Comparison of ENCODE assay signal across 7 cellular contexts in the genomic region with DNA sequence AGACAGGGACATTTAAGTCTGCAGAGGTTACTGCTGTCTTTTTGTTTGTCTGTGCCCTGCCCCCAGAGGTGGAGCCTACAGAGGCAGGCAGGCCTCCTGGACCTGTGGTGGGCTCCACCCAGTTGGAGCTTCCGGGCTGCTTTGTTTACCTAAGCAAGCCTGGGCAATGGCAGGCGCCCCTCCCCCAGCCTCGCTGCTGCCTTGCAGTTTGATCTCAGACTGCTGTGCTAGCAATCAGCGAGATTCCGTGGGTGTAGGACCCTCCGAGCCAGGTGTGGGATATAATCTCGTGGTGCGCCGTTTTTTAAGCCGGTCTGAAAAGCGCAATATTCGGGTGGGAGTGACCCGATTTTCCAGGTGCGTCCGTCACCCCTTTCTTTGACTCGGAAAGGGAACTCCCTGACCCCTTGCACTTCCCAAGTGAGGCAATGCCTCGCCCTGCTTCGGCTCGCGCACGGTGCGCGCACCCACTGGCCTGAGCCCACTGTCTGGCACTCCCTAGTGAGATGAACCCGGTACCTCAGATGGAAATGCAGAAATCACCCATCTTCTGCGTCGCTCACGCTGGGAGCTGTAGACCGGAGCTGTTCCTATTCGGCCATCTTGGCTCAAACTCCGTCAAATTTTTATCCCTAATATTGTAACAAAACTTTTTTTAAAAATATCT.
A peak's percentile ranks its signal among the peaks of the same experiment; 100 is the strongest.
DNase-seq lines count a peak whose midpoint lies in the region; ATAC-seq and TF ChIP-seq lines count a peak whose summit lies in the region.
"Not testable (repeated sequence)": the region's sequence is repeated elsewhere in the genome, so short reads cannot be mapped to it uniquely, and the experiment has no call there.

No MANE protein-coding gene starts in this region.

- H3K4me3 Mint-ChIP-seq in GM23338 = not testable (repeated sequence)
- H3K4me3 Mint-ChIP-seq in glutamatergic neuron (ENCODE audit: unreplicated experiment) (peak overlapping the region; percentile 69), neural crest cell (peak overlapping the region; percentile 83)

- TF ChIP-seq CTCF in 22Rv1 (IDR thresholded peaks at IDR 0.05); GM23338 (conservative IDR thresholded peaks at IDR 0.05; ENCODE audit: low read depth in 2 of 2); glutamatergic neuron (IDR thresholded peaks at IDR 0.05; ENCODE audit: partially characterized antibody, unreplicated experiment); neural crest cell (conservative IDR thresholded peaks at IDR 0.05): not testable (repeated sequence)

- not testable (repeated sequence) for H3K4me1 ChIP-seq in GM23338 (ENCODE audit: insufficient read depth); HUES6 (ENCODE audit: control insufficient read depth, insufficient read depth, low read length); NT2/D1 (ENCODE audit: insufficient read depth, insufficient read length)

- not testable (repeated sequence) for H3K9ac ChIP-seq in HUES6 (ENCODE audit: low read length); NT2/D1 (ENCODE audit: insufficient read length, low read depth)

- peak overlapping the region; percentile 52 for H3K4me3 ChIP-seq in GM23338
- H3K4me3 ChIP-seq in HUES6 (ENCODE audit: low read depth, low read length) = peak overlapping the region; percentile 63
- peak overlapping the region; percentile 50 for H3K4me3 ChIP-seq in NT2/D1 (ENCODE audit: insufficient read length, low read depth)
- H3K4me3 ChIP-seq in iPS-18c (ENCODE audit: insufficient read depth, low read depth, low read length) = peak overlapping the region; percentile 31; the same call in 1 of the 2 replicates

- not testable (repeated sequence) for H3K9me2 ChIP-seq in GM23338 (ENCODE audit: insufficient read depth)

- not testable (repeated sequence) for H3K4me1 Mint-ChIP-seq in GM23338; glutamatergic neuron (ENCODE audit: low read depth, unreplicated experiment); neural crest cell

- H3K9me3 ChIP-seq in HUES6 (ENCODE audit: control insufficient read depth, insufficient read depth, low read depth, low read length); NT2/D1 (ENCODE audit: insufficient read depth, low read length); iPS-18c (ENCODE audit: control insufficient read depth, insufficient read depth, low read length): not testable (repeated sequence)

- not testable (repeated sequence) for H3K27ac Mint-ChIP-seq in GM23338; glutamatergic neuron (ENCODE audit: unreplicated experiment)
- peak overlapping the region; percentile 52 for H3K27ac Mint-ChIP-seq in neural crest cell (ENCODE audit: unreplicated experiment)

- H3K9me3 Mint-ChIP-seq in GM23338 (peaks cover 59% of the 10 kb centered on the region), neural crest cell (peaks cover 11% of the 10 kb centered on the region)
- H3K9me3 Mint-ChIP-seq in glutamatergic neuron (ENCODE audit: unreplicated experiment) = not testable (repeated sequence)

- H3K27me3 Mint-ChIP-seq in GM23338 (ENCODE audit: insufficient read depth, low read depth, poor library complexity) = peaks cover 14% of the 10 kb centered on the region
- not testable (repeated sequence) for H3K27me3 Mint-ChIP-seq in glutamatergic neuron (ENCODE audit: unreplicated experiment); neural crest cell (ENCODE audit: low read depth)

- ATAC-seq in GM23338 = not testable (repeated sequence)

- H3K36me3 Mint-ChIP-seq in GM23338 (ENCODE audit: low read depth) = peaks cover 30% of the 10 kb centered on the region
- H3K36me3 Mint-ChIP-seq in glutamatergic neuron (ENCODE audit: unreplicated experiment) = not testable (repeated sequence)
- peaks cover 21% of the 10 kb centered on the region for H3K36me3 Mint-ChIP-seq in neural crest cell (ENCODE audit: low read depth)

- peak overlapping the region; percentile 58 for H3K27ac ChIP-seq in 22Rv1
- H3K27ac ChIP-seq in GM23338 (ENCODE audit: low read depth); HUES6 (ENCODE audit: low read depth, low read length): not testable (repeated sequence)

- H3F3A ChIP-seq in GM23338 (replicated peaks; ENCODE audit: low read depth) = not testable (repeated sequence)

- H3K4me2 ChIP-seq in GM23338 = peak overlapping the region; percentile 75

- H4K20me1 ChIP-seq in GM23338 (replicated peaks; ENCODE audit: insufficient read depth) = not testable (repeated sequence)

- peak overlapping the region; percentile 86 for H2AFZ ChIP-seq in GM23338

- not testable (repeated sequence) for H3K36me3 ChIP-seq in GM23338 (ENCODE audit: insufficient read depth); HUES6 (ENCODE audit: control insufficient read depth, insufficient read depth, low read length); NT2/D1 (ENCODE audit: insufficient read depth, insufficient read length, low read length)

- H3K79me2 ChIP-seq in GM23338 (replicated peaks; ENCODE audit: insufficient read depth) = not testable (repeated sequence)

- H3K27me3 ChIP-seq in GM23338 (ENCODE audit: insufficient read depth) (peaks cover 46% of the 10 kb centered on the region), HUES6 (ENCODE audit: control insufficient read depth, insufficient read depth, low read length) (peaks cover 25% of the 10 kb centered on the region)
- H3K27me3 ChIP-seq in NT2/D1 (ENCODE audit: insufficient read depth, insufficient read length) = not testable (repeated sequence)

- not testable (repeated sequence) for DNase-seq in GM23338 (ENCODE audit: low spot score); NT2/D1 (ENCODE audit: low read depth, low spot score); glutamatergic neuron; neural crest cell (ENCODE audit: low read depth, low spot score)
